Comparison of ENCODE assay signal across 8 cellular contexts in the genomic region with DNA sequence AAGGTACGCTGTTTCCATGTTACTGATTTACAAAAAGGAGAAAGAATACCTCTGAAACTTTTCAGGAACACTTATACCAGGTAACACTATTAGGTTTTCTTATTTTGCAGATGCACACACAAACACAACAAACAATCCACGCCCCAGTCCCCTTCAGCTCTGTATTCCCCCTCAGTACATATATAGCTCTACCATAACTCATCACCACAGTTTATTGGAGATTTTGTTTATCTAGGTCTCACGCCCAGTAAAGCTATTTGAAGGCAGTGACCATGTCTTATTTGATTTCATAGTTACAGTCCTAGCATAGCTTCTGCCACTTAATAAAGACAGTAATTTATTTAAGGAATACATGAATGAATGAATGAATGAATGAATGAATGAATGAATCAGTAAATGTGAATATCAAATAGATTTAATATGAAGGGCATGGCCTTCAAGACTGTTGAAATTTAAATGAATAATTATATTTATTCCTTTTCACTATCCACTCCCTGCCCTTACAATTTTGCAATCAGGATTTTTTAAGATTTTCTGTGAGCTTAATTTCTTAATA.
"Had no signal": no experiment of that assay in that cellular context is flagged by ENCODE, and none has a peak within 500 bp of the region (broad histone marks: within the 10 kb centered on the region; RNA-seq: fewer than 3 reads in every experiment).

No MANE protein-coding gene starts in this region.

- H3K9ac ChIP-seq: GM23248, KMS-11 had no signal

- FAIRE-seq: HTR-8/SVneo had no signal

- H2AFZ ChIP-seq: GM23248 had no signal

- H3K27ac ChIP-seq: GM23248, KMS-11 had no signal

- DNase-seq: GM23248, GOT3, H9, HCEC 1CT, IMR-90, KBM-7 had no signal

- H3K4me2 ChIP-seq: KMS-11 had no signal

- H3K4me3 ChIP-seq: GM23248 had no signal
